ENCODE assay signal across 20 cellular contexts in the genomic region with DNA sequence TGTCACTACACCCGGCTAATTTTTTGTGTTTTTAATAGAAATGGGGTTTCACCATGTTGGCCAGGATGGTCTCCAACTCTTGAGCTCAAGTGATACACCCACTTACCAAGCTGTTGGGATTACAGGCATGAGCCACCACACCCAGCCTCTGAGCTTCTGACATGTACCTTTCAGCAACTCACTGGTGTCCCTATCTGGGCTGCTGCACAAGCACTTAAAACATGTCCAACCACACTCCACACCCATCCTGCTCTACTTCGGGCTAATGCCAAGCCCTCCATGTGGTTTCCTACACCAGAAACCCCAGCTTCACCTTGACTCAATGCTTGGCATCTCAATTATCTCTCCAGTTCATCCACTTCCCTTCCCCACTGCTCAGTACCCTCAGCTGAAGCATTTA. TPM values are rescaled to one million over a fixed set of nuclear protein-coding genes. Genes with fewer than 3 reads are reported as not detected.
DNase-seq lines count a peak whose midpoint lies in the region; ATAC-seq and TF ChIP-seq lines count a peak whose summit lies in the region.
"Had no signal": no experiment of that assay in that cellular context is flagged by ENCODE, and none has a peak within 500 bp of the region (broad histone marks: within the 10 kb centered on the region; RNA-seq: fewer than 3 reads in every experiment).

No MANE protein-coding gene starts in this region.

- ATAC-seq in Right ventricle myocardium inferior, result peak; percentile 84
- ATAC-seq in left cardiac atrium, result peak; percentile 56 to 84
- ATAC-seq in GM19467 (IDR thresholded peaks at IDR 0.05; ENCODE audit: unreplicated experiment), result no peak

- DNase-seq in Right ventricle myocardium inferior (ENCODE audit: missing footprints), result no peak
- DNase-seq in left ventricle myocardium inferior, result no peak
- no peak for DNase-seq in activated T-helper 2 cell treated with anti-CD3 and anti-CD28 coated beads, Interferon-gamma antibody, Interleukin-2, Interleukin-4, amounts not matched to agents 10 μg/mL and 5 μg/mL and 100 μg/mL, durations not matched to agents 14 hours and 24 hours and 36 hours (ENCODE audit: low spot score)
- DNase-seq in left cardiac atrium, result no peak
- peak; percentile 46 for DNase-seq in osteocyte (ENCODE audit: extremely low spot score, unreplicated experiment)
- DNase-seq in NCI-H2171 (lab: John Stamatoyannopoulos, UW), result no peak
- DNase-seq in suprapubic skin (ENCODE audit: low spot score in 2 of 2), result no peak
- DNase-seq: C1 segment of cervical spinal cord, Caco-2, DMS53, HCEC 1CT, NCI-H1092, NCI-H1694 treated with DMSO at 0.1 percent for 48 hours, NCI-H446 treated with DMSO at 0.1 percent for 48 hours, NCI-H774, SHP77 had no signal

- H3K27me3 ChIP-seq in left ventricle myocardium inferior (ENCODE audit: low read depth) (no peaks in the 10 kb centered on the region), suprapubic skin (no peaks in the 10 kb centered on the region)

- H3K9me3 Mint-ChIP-seq in activated T-helper 2 cell treated with anti-CD3 and anti-CD28 coated beads, Interferon-gamma antibody, Interleukin-2, Interleukin-4, amounts not matched to agents 10 μg/mL and 5 μg/mL and 100 μg/mL, durations not matched to agents 14 hours and 24 hours and 36 hours, result no peaks in the 10 kb centered on the region
- peaks cover 4% of the 10 kb centered on the region for H3K9me3 Mint-ChIP-seq in osteocyte (ENCODE audit: unreplicated experiment)

- no peaks in the 10 kb centered on the region for H3K9me3 ChIP-seq in left ventricle myocardium inferior (replicated peaks)
- no peaks in the 10 kb centered on the region for H3K9me3 ChIP-seq in suprapubic skin
- H3K9me3 ChIP-seq: Caco-2 had no signal

- H3K4me1 Mint-ChIP-seq in activated T-helper 2 cell treated with anti-CD3 and anti-CD28 coated beads, Interferon-gamma antibody, Interleukin-2, Interleukin-4, amounts not matched to agents 10 μg/mL and 5 μg/mL and 100 μg/mL, durations not matched to agents 14 hours and 24 hours and 36 hours (ENCODE audit: low read depth), result peaks cover 14% of the 10 kb centered on the region
- H3K4me1 Mint-ChIP-seq in osteocyte (ENCODE audit: unreplicated experiment), result peaks cover 24% of the 10 kb centered on the region

- intact Hi-C loops in Right ventricle myocardium inferior (cut with DNase I), result no loop called here
- intact Hi-C loops in left ventricle myocardium inferior (cut with micrococcal nuclease), result no loop called here
- intact Hi-C loops in activated T-helper 2 cell treated with anti-CD3 and anti-CD28 coated beads, Interferon-gamma antibody, Interleukin-2, Interleukin-4, amounts not matched to agents 10 μg/mL and 5 μg/mL and 100 μg/mL, durations not matched to agents 14 hours and 24 hours and 36 hours (cut with micrococcal nuclease), result no loop called here
- intact Hi-C loops in left cardiac atrium (cut with DNase I), result no loop called here

- TF ChIP-seq EP300 in suprapubic skin (IDR thresholded peaks at IDR 0.05), result no peak

- H3K4me1 ChIP-seq in left ventricle myocardium inferior (peaks cover 25% of the 10 kb centered on the region), suprapubic skin (no peaks in the 10 kb centered on the region)
- H3K4me1 ChIP-seq: Caco-2 had no signal

- H3K27ac Mint-ChIP-seq in activated T-helper 2 cell treated with anti-CD3 and anti-CD28 coated beads, Interferon-gamma antibody, Interleukin-2, Interleukin-4, amounts not matched to agents 10 μg/mL and 5 μg/mL and 100 μg/mL, durations not matched to agents 14 hours and 24 hours and 36 hours, result peak overlapping the region; percentile 2
- peak overlapping the region; percentile 58 for H3K27ac Mint-ChIP-seq in osteocyte (ENCODE audit: unreplicated experiment)

- TF ChIP-seq CTCF in left ventricle myocardium inferior (IDR thresholded peaks at IDR 0.05; ENCODE audit: borderline replicate concordance), result no peak
- TF ChIP-seq CTCF in osteocyte (IDR thresholded peaks at IDR 0.05), result no peak
- no peak for TF ChIP-seq CTCF in suprapubic skin (IDR thresholded peaks at IDR 0.05)

- TF ChIP-seq POLR2A in suprapubic skin (IDR thresholded peaks at IDR 0.05), result no peak

- H3K27me3 Mint-ChIP-seq in activated T-helper 2 cell treated with anti-CD3 and anti-CD28 coated beads, Interferon-gamma antibody, Interleukin-2, Interleukin-4, amounts not matched to agents 10 μg/mL and 5 μg/mL and 100 μg/mL, durations not matched to agents 14 hours and 24 hours and 36 hours (ENCODE audit: low read depth), result no peaks in the 10 kb centered on the region
- no peaks in the 10 kb centered on the region for H3K27me3 Mint-ChIP-seq in osteocyte (ENCODE audit: unreplicated experiment)

- H3K4me3 ChIP-seq in left ventricle myocardium inferior, result no peak overlapping the region
- no peak overlapping the region for H3K4me3 ChIP-seq in suprapubic skin

- H3K36me3 ChIP-seq in left ventricle myocardium inferior (peaks cover 22% of the 10 kb centered on the region), suprapubic skin (peaks cover 21% of the 10 kb centered on the region)

- no peak overlapping the region for H3K4me3 Mint-ChIP-seq in activated T-helper 2 cell treated with anti-CD3 and anti-CD28 coated beads, Interferon-gamma antibody, Interleukin-2, Interleukin-4, amounts not matched to agents 10 μg/mL and 5 μg/mL and 100 μg/mL, durations not matched to agents 14 hours and 24 hours and 36 hours (ENCODE audit: low read depth)
- H3K4me3 Mint-ChIP-seq in osteocyte (ENCODE audit: unreplicated experiment), result no peak overlapping the region

- H3K36me3 Mint-ChIP-seq in activated T-helper 2 cell treated with anti-CD3 and anti-CD28 coated beads, Interferon-gamma antibody, Interleukin-2, Interleukin-4, amounts not matched to agents 10 μg/mL and 5 μg/mL and 100 μg/mL, durations not matched to agents 14 hours and 24 hours and 36 hours (ENCODE audit: low read depth), result peaks cover 40% of the 10 kb centered on the region
- peaks cover 31% of the 10 kb centered on the region for H3K36me3 Mint-ChIP-seq in osteocyte (ENCODE audit: unreplicated experiment)

- WGBS in suprapubic skin, result 50% methylated on average over 2 of the region's 2 CpGs

- H3K27ac ChIP-seq in left ventricle myocardium inferior (replicated peaks) (no peak overlapping the region), suprapubic skin (no peak overlapping the region)
- H3K27ac ChIP-seq: KMS-11 had no signal

RNA-seq across cellular contexts. Expression of a gene that starts 22.4 kb away (rescaled TPM):
- 1.7 TPM for total RNA-seq in Right ventricle myocardium inferior
- total RNA-seq in left ventricle myocardium inferior, result 3.1 TPM
- total RNA-seq in activated T-helper 2 cell treated with anti-CD3 and anti-CD28 coated beads, Interferon-gamma antibody, Interleukin-2, Interleukin-4, amounts not matched to agents 10 μg/mL and 5 μg/mL and 100 μg/mL, durations not matched to agents 14 hours and 24 hours and 36 hours, result 2.5 and 3.3 TPM in 2 replicates
- total RNA-seq in left cardiac atrium, result 1 to 10 TPM; 3.0 to 5.9 TPM
- 178 and 204 TPM in 2 replicates for total RNA-seq in osteocyte
- total RNA-seq in suprapubic skin, result 10 to 100 TPM in 2 of 4 donors, 1 to 10 TPM in 2; 6.5 to 11.5 (median 9.3) TPM

RNA-seq across cellular contexts. Expression of a gene that starts 51.2 kb away (rescaled TPM):
- total RNA-seq in Right ventricle myocardium inferior (not detected), left ventricle myocardium inferior (1.5 TPM), left cardiac atrium (1 to 10 TPM in 1 of 2 donors, under 1 TPM in 1; 0.50 to 6.9 TPM), osteocyte (3.1 and 3.9 TPM in 2 replicates), suprapubic skin (not detected)
- total RNA-seq in activated T-helper 2 cell treated with anti-CD3 and anti-CD28 coated beads, Interferon-gamma antibody, Interleukin-2, Interleukin-4, amounts not matched to agents 10 μg/mL and 5 μg/mL and 100 μg/mL, durations not matched to agents 14 hours and 24 hours and 36 hours, result not detected in 2 replicates
- total RNA-seq: A172, Caco-2, MCF 10A had no signal

Comparison
In these comparisons a context has a peak if more than half of its experiments do, and no peak if none do; other contexts are left out.
1. RNA of a gene that starts 22.4 kb away (total RNA-seq): 178 to 204 TPM in osteocyte; 6.5 to 11.5 TPM in suprapubic skin, 3.0 to 5.9 TPM in left cardiac atrium, 2.5 to 3.3 TPM in activated T-helper 2 cell treated with anti-CD3 and anti-CD28 coated beads, Interferon-gamma antibody, Interleukin-2, Interleukin-4, amounts not matched to agents 10 μg/mL and 5 μg/mL and 100 μg/mL, durations not matched to agents 14 hours and 24 hours and 36 hours, 3.1 TPM in left ventricle myocardium inferior (single experiment) and 1.7 TPM in Right ventricle myocardium inferior (single experiment); every median in the first group is over 10 times any median in the second.